Comparison of ENCODE assay signal across 1 cellular context in genomic region chr15:90004252-90004651, GRCh38.
TF ChIP-seq lines count a peak whose summit lies in the region.

No MANE protein-coding gene starts in this region.

TF ChIP-seq in GM23338, 12 proteins besides CTCF, POLR2A, EP300 and RAD21:
- no peak for TF ChIP-seq REST (IDR thresholded peaks at IDR 0.05; ENCODE audit: unreplicated experiment)
- no peak for TF ChIP-seq ZNF114 (CRISPR knock-in tag; IDR thresholded peaks at IDR 0.05)
- no peak for TF ChIP-seq JUNB (IDR thresholded peaks at IDR 0.05; ENCODE audit: unreplicated experiment)
- TF ChIP-seq POLR2AphosphoS5 (IDR thresholded peaks at IDR 0.05; ENCODE audit: low read depth) = no peak
- no peak for TF ChIP-seq STAT1 (IDR thresholded peaks at IDR 0.05; ENCODE audit: unreplicated experiment)
